ENCODE assay signal across 1 cellular context in genomic region chr20:44640522-44640921, GRCh38.
TF ChIP-seq lines count a peak whose summit lies in the region.

No MANE protein-coding gene starts in this region.

TF ChIP-seq in HEK293, 187 proteins besides CTCF, POLR2A, EP300 and RAD21:
- TF ChIP-seq, protein P1, sequence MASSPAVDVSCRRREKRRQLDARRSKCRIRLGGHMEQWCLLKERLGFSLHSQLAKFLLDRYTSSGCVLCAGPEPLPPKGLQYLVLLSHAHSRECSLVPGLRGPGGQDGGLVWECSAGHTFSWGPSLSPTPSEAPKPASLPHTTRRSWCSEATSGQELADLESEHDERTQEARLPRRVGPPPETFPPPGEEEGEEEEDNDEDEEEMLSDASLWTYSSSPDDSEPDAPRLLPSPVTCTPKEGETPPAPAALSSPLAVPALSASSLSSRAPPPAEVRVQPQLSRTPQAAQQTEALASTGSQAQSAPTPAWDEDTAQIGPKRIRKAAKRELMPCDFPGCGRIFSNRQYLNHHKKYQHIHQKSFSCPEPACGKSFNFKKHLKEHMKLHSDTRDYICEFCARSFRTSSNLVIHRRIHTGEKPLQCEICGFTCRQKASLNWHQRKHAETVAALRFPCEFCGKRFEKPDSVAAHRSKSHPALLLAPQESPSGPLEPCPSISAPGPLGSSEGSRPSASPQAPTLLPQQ (tag by site-specific recombination; IDR thresholded peaks at IDR 0.05): no peak
- TF ChIP-seq SETDB1 (IDR thresholded peaks at IDR 0.05; ENCODE audit: insufficient read length, low read length): peak; percentile 12
